Comparison of ENCODE assay signal across 15 cellular contexts in genomic region chr2:53991948-53992347, GRCh38.
"Had no signal": no experiment of that assay in that cellular context is flagged by ENCODE, and none has a peak within 500 bp of the region (broad histone marks: within the 10 kb centered on the region; RNA-seq: fewer than 3 reads in every experiment).

No MANE protein-coding gene starts in this region.

- H3K4me3 Mint-ChIP-seq: activated naive CD4-positive, alpha-beta T cell treated with anti-CD3 and anti-CD28 coated beads for 36 hours; mesothelial cell of epicardium; neural progenitor cell had no signal

- H3K4me3 ChIP-seq: ascending aorta, coronary artery, left lung, neural progenitor cell, prostate gland, right atrium auricular region, SK-N-MC, stomach had no signal

- H2AFZ ChIP-seq: neural progenitor cell had no signal

- H3K9me3 Mint-ChIP-seq: activated naive CD4-positive, alpha-beta T cell treated with anti-CD3 and anti-CD28 coated beads for 36 hours had no signal

- H3K27ac Mint-ChIP-seq: activated naive CD4-positive, alpha-beta T cell treated with anti-CD3 and anti-CD28 coated beads for 36 hours; mesothelial cell of epicardium; neural progenitor cell had no signal

- H3K27ac ChIP-seq: ascending aorta, coronary artery, left lung, neural progenitor cell, prostate gland, right atrium auricular region, SK-N-MC, stomach had no signal

- H3K36me3 ChIP-seq: left lung, neural progenitor cell, prostate gland, right atrium auricular region, stomach had no signal

- H3K27me3 ChIP-seq: ascending aorta, left lung, neural progenitor cell, right atrium auricular region, stomach had no signal

- H3K4me1 Mint-ChIP-seq: neural progenitor cell had no signal

- DNase-seq: activated CD4-positive, alpha-beta T cell treated with anti-CD3 and anti-CD28 coated beads, Interleukin-2, amount 50 U/mL, for 1 hour; activated naive CD4-positive, alpha-beta T cell treated with anti-CD3 and anti-CD28 coated beads for 36 hours; erythroblast; foreskin melanocyte; left lung; stomach; T1000; trophoblast cell had no signal

- ATAC-seq: left lung had no signal

- H3K4me1 ChIP-seq: neural progenitor cell, prostate gland had no signal

- H3K9me3 ChIP-seq: ascending aorta, left lung, prostate gland, right atrium auricular region, stomach had no signal

- H3K4me2 ChIP-seq: neural progenitor cell had no signal
